Comparison of ENCODE assay signal across 10 cellular contexts in the genomic region with DNA sequence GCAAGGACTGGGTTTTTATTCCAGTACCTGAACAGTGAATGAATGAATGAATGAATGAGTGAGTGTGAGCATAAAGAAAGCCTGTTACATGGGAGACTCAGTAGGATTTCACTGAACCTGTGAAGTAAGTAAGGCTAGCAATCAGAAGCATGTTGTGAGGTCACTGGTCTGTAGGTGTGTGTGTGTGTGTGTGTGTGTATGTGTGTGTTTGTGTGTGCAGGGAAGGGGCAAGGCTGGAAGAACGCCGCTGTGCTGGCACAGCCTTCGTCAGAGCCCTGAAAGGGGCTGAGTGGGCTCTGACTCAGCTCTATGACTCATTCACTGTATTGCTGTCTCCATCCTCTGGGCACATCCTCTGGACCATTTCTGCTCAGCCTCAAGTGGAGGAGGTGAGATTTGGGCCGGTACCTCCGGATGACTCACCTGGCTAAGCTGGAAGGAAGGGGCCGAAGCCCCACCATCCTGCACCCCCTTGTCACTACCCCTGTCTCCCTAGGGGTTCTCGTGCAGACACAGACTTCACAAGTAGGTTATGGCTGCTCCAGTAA. TPM values are rescaled to one million over a fixed set of nuclear protein-coding genes. Genes with fewer than 3 reads are reported as not detected.
A peak's percentile ranks its signal among the peaks of the same experiment; 100 is the strongest.
DNase-seq lines count a peak whose midpoint lies in the region; ATAC-seq and FAIRE-seq lines count a peak whose summit lies in the region.
"Had no signal": no experiment of that assay in that cellular context is flagged by ENCODE, and none has a peak within 500 bp of the region (broad histone marks: within the 10 kb centered on the region; RNA-seq: fewer than 3 reads in every experiment).

No MANE protein-coding gene starts in this region.

- 35 to 39% (median 39%) methylated on average over 7 of the region's 7 CpGs for WGBS in small intestine, 3 donors

- no peak overlapping the region for H3K4me3 Mint-ChIP-seq in activated CD4-positive, alpha-beta T cell treated with anti-CD3 and anti-CD28 coated beads, Interleukin-2, amount 10 ng/mL, durations not matched to agents 7 days and 5 days
- H3K4me3 Mint-ChIP-seq: CD4-positive, alpha-beta memory T cell; T-helper 1 cell treated with Interleukin-12 subunit alpha and Interleukin-12 subunit beta and Interleukin-4 antibody, amounts not matched to agents 30 μg/mL and 1 μg/mL, for 36 hours had no signal

- H3K27ac ChIP-seq in small intestine (ENCODE audit: low read depth in 1 of 2, low read length in 1 of 2): no peak overlapping the region

- no peak overlapping the region for H3K27ac Mint-ChIP-seq in activated CD4-positive, alpha-beta T cell treated with anti-CD3 and anti-CD28 coated beads, Interleukin-2, amount 10 ng/mL, durations not matched to agents 7 days and 5 days
- H3K27ac Mint-ChIP-seq: T-helper 1 cell treated with Interleukin-12 subunit alpha and Interleukin-12 subunit beta and Interleukin-4 antibody, amounts not matched to agents 30 μg/mL and 1 μg/mL, for 36 hours had no signal

- H3K9me3 Mint-ChIP-seq in activated CD4-positive, alpha-beta T cell treated with anti-CD3 and anti-CD28 coated beads, Interleukin-2, amount 10 ng/mL, durations not matched to agents 7 days and 5 days: no peaks in the 10 kb centered on the region
- H3K9me3 Mint-ChIP-seq: CD4-positive, alpha-beta memory T cell; T-helper 1 cell treated with Interleukin-12 subunit alpha and Interleukin-12 subunit beta and Interleukin-4 antibody, amounts not matched to agents 30 μg/mL and 1 μg/mL, for 36 hours had no signal

- no peaks in the 10 kb centered on the region for H3K36me3 Mint-ChIP-seq in activated CD4-positive, alpha-beta T cell treated with anti-CD3 and anti-CD28 coated beads, Interleukin-2, amount 10 ng/mL, durations not matched to agents 7 days and 5 days (ENCODE audit: low read depth)
- H3K36me3 Mint-ChIP-seq: CD4-positive, alpha-beta memory T cell had no signal

- DNase-seq in SIG-M5 treated with dmso at 0.1 percent for 504 hours (lab: John Stamatoyannopoulos, UW; ENCODE audit: unreplicated experiment): peak; percentile 72
- DNase-seq in SIG-M5 (lab: John Stamatoyannopoulos, UW): no peak
- DNase-seq in activated CD4-positive, alpha-beta T cell treated with anti-CD3 and anti-CD28 coated beads, Interleukin-2, amount 10 ng/mL, durations not matched to agents 7 days and 5 days: peak; percentile 17
- DNase-seq in fibroblast of the conjunctiva (ENCODE audit: low read depth): peak; percentile 87
- peak; percentile 37 to 60 (median 57) for DNase-seq in stimulated activated CD4-positive, alpha-beta T cell treated with anti-CD3 and anti-CD28 coated beads, TNF-alpha, amount 100 ng/mL, for 48 hours (ENCODE audit: low read depth in 3 of 3)
- DNase-seq in small intestine: no peak
- no peak for DNase-seq in HAP-1 (ENCODE audit: low spot score in 2 of 2)

- peaks cover 17% of the 10 kb centered on the region for H3K27me3 Mint-ChIP-seq in activated CD4-positive, alpha-beta T cell treated with anti-CD3 and anti-CD28 coated beads, Interleukin-2, amount 10 ng/mL, durations not matched to agents 7 days and 5 days

- H3K4me3 ChIP-seq in small intestine (ENCODE audit: low read depth in 1 of 2, low read length in 2 of 2) (no peak overlapping the region), HAP-1 (no peak overlapping the region)

- H3K36me3 ChIP-seq in small intestine (ENCODE audit: control insufficient read depth in 2 of 2, insufficient read depth in 2 of 2, low read length in 2 of 2) (no peaks in the 10 kb centered on the region), HAP-1 (replicated peaks) (no peaks in the 10 kb centered on the region)

- H3K4me1 ChIP-seq in small intestine (ENCODE audit: control insufficient read depth in 2 of 2, insufficient read depth in 1 of 2, low read depth in 1 of 2, low read length in 1 of 2): peaks cover 0 to 2% of the 10 kb centered on the region in 2 donors
- H3K4me1 ChIP-seq in HAP-1: peaks cover 3% of the 10 kb centered on the region; the same call in 1 of the 2 replicates

- in situ Hi-C loops in HAP-1 (cut with MboI; ENCODE audit: low sequenced_read_pairs): no loop called here

- no peak for FAIRE-seq in small intestine (lab: Jason Lieb, UNC)

- ATAC-seq in GM21825 (IDR thresholded peaks at IDR 0.05; ENCODE audit: unreplicated experiment): no peak

- no peaks in the 10 kb centered on the region for H3K9me3 ChIP-seq in small intestine (ENCODE audit: control insufficient read depth, low read depth)
- H3K9me3 ChIP-seq in HAP-1: no peaks in the 10 kb centered on the region

- POLR2A ChIA-PET in activated CD4-positive, alpha-beta T cell treated with anti-CD3 and anti-CD28 coated beads, Interleukin-2, amount 10 ng/mL, durations not matched to agents 7 days and 5 days (lab: Charles Lee): no interaction called here

- H3K27me3 ChIP-seq in small intestine (ENCODE audit: control insufficient read depth in 2 of 2, insufficient read depth in 2 of 2, low read length in 2 of 2) (no peaks in the 10 kb centered on the region), HAP-1 (ENCODE audit: low read depth) (no peaks in the 10 kb centered on the region)

- H3K4me1 Mint-ChIP-seq in activated CD4-positive, alpha-beta T cell treated with anti-CD3 and anti-CD28 coated beads, Interleukin-2, amount 10 ng/mL, durations not matched to agents 7 days and 5 days: peaks cover 30% of the 10 kb centered on the region

- CTCF ChIA-PET in activated CD4-positive, alpha-beta T cell treated with anti-CD3 and anti-CD28 coated beads, Interleukin-2, amount 10 ng/mL, durations not matched to agents 7 days and 5 days (lab: Charles Lee): interaction anchor here (0.7 kb wide), 1 partner anchor 11 kb away, joined by 4 read pairs; no protein-coding TSS in a partner anchor

RNA-seq across cellular contexts. Expression of a gene that starts 51.4 kb away (rescaled TPM):
- 10 to 100 TPM; 43.5 to 49.7 TPM for total RNA-seq in activated CD4-positive, alpha-beta T cell treated with anti-CD3 and anti-CD28 coated beads, Interleukin-2, amount 10 ng/mL, durations not matched to agents 7 days and 5 days
- polyA plus RNA-seq in small intestine: 100 to 1,000 TPM; 118 to 156 (median 137) TPM

RNA-seq across cellular contexts. Expression of a gene that starts 56.4 kb away (rescaled TPM):
- total RNA-seq in activated CD4-positive, alpha-beta T cell treated with anti-CD3 and anti-CD28 coated beads, Interleukin-2, amount 10 ng/mL, durations not matched to agents 7 days and 5 days: 10 to 100 TPM; 22.7 to 23.5 TPM
- 10 to 100 TPM; 11.6 to 14.6 (median 12.7) TPM for polyA plus RNA-seq in small intestine

RNA-seq across cellular contexts. Expression of a gene that starts 56.7 kb away (rescaled TPM):
- 10 to 100 TPM; 34.5 to 36.2 TPM for total RNA-seq in activated CD4-positive, alpha-beta T cell treated with anti-CD3 and anti-CD28 coated beads, Interleukin-2, amount 10 ng/mL, durations not matched to agents 7 days and 5 days
- 10 to 100 TPM; 16.8 to 25.5 (median 20.7) TPM for polyA plus RNA-seq in small intestine

Comparison
In these comparisons a context has a peak if more than half of its experiments do, and no peak if none do; other contexts are left out.
1. DNase-seq: peak in SIG-M5 treated with dmso at 0.1 percent for 504 hours (single experiment), activated CD4-positive, alpha-beta T cell treated with anti-CD3 and anti-CD28 coated beads, Interleukin-2, amount 10 ng/mL, durations not matched to agents 7 days and 5 days (single experiment), fibroblast of the conjunctiva (single experiment) and stimulated activated CD4-positive, alpha-beta T cell treated with anti-CD3 and anti-CD28 coated beads, TNF-alpha, amount 100 ng/mL, for 48 hours (3 of 3); none in SIG-M5 (single experiment), small intestine (single experiment) and HAP-1 (0 of 2).